In the genomic region with DNA sequence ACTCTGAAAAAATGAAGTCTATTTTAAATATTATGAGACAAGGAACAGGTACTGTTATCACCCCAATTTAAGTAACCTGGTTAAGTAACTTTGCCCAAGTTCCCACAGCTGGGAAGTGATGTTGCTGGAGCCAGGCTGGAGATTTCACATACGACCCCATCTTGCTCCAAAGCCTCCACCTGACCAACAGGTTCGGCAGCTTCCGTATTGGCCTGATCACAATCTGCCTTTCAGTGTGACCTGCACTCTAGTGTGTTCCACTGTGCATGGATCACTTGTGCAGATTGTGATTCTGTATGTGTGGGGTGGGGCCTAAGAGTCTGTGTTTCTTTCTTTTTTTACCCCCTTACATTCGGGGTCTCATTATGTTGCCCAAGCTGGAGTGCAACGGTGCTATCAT, we compare ENCODE assay signal across 18 cellular contexts.
DNase-seq lines count a peak whose midpoint lies in the region; ATAC-seq and TF ChIP-seq lines count a peak whose summit lies in the region.
"Had no signal": no experiment of that assay in that cellular context is flagged by ENCODE, and none has a peak within 500 bp of the region (broad histone marks: within the 10 kb centered on the region; RNA-seq: fewer than 3 reads in every experiment).

No MANE protein-coding gene starts in this region.

- H3K27ac Mint-ChIP-seq in activated CD8-positive, alpha-beta memory T cell treated with anti-CD3 and anti-CD28 coated beads, Interleukin-2, amount 10 ng/mL, durations not matched to agents 7 days and 5 days = peak overlapping the region; percentile 28
- H3K27ac Mint-ChIP-seq in effector memory CD8-positive, alpha-beta T cell = peak overlapping the region; percentile 88 to 91
- H3K27ac Mint-ChIP-seq in stimulated activated memory B cell treated with anti-CD40 and anti-IgM and Interleukin-4, amounts not matched to agents 10 μg/mL and 1 μg/mL and 100 μg/mL, for 72 hours = peak overlapping the region; percentile 7
- H3K27ac Mint-ChIP-seq: dendritic cell treated with granulocyte-macrophage colony-stimulating factor and Interleukin-4, amounts not matched to agents 40 ng/mL and 50 ng/mL, for 4 days had no signal

- no peak for TF ChIP-seq RAD21 in Ishikawa (IDR thresholded peaks at IDR 0.05; ENCODE audit: low read depth)

- H3K9me3 Mint-ChIP-seq in activated CD8-positive, alpha-beta memory T cell treated with anti-CD3 and anti-CD28 coated beads, Interleukin-2, amount 10 ng/mL, durations not matched to agents 7 days and 5 days (ENCODE audit: low read depth) = peaks cover 4% of the 10 kb centered on the region
- H3K9me3 Mint-ChIP-seq in effector memory CD8-positive, alpha-beta T cell = peaks cover 2 to 5% of the 10 kb centered on the region in 2 donors
- peaks cover 6% of the 10 kb centered on the region for H3K9me3 Mint-ChIP-seq in stimulated activated memory B cell treated with anti-CD40 and anti-IgM and Interleukin-4, amounts not matched to agents 10 μg/mL and 1 μg/mL and 100 μg/mL, for 72 hours
- H3K9me3 Mint-ChIP-seq: activated T-cell treated with anti-CD3 and anti-CD28 coated beads, Interleukin-2, amount 50 U/mL, for 4 hours had no signal

- CTCF ChIA-PET in activated CD8-positive, alpha-beta memory T cell treated with anti-CD3 and anti-CD28 coated beads, Interleukin-2, amount 10 ng/mL, durations not matched to agents 7 days and 5 days (lab: Charles Lee) = no interaction called here

- no peak for DNase-seq in activated CD8-positive, alpha-beta memory T cell treated with anti-CD3 and anti-CD28 coated beads, Interleukin-2, amount 10 ng/mL, durations not matched to agents 7 days and 5 days
- DNase-seq in activated CD8-positive, alpha-beta memory T cell treated with anti-CD3 and anti-CD28 coated beads, Interleukin-2, amount 50 U/mL, for 48 hours = no peak
- DNase-seq in effector memory CD8-positive, alpha-beta T cell = no peak
- DNase-seq in GDM1 (lab: John Stamatoyannopoulos, UW) (no peak), globus pallidus (ENCODE audit: low spot score) (no peak)
- DNase-seq: activated T-cell treated with anti-CD3 and anti-CD28 coated beads, Interleukin-2, amount 50 U/mL, for 4 hours; HCEC 1CT; Kasumi-1; kidney glomerular epithelial cell; NCI-H1694 treated with DMSO at 0.1 percent for 48 hours; NCI-H524 treated with DMSO at 0.1 percent for 48 hours; RPMI8226; upper lobe of left lung had no signal

- no peak for ATAC-seq in activated CD8-positive, alpha-beta memory T cell treated with anti-CD3 and anti-CD28 coated beads, Interleukin-2, amount 10 ng/mL, durations not matched to agents 7 days and 5 days
- ATAC-seq in effector memory CD8-positive, alpha-beta T cell (replicated peaks) = no peak
- no peak for ATAC-seq in stimulated activated memory B cell treated with anti-CD40 and anti-IgM and Interleukin-4, amounts not matched to agents 10 μg/mL and 1 μg/mL and 100 μg/mL, for 72 hours
- no peak for ATAC-seq in HG03097 (IDR thresholded peaks at IDR 0.05; ENCODE audit: low FRiP score, unreplicated experiment)
- ATAC-seq: activated CD4-positive, CD25-positive, alpha-beta regulatory T cell treated with anti-CD3 and anti-CD28 coated beads, Interleukin-2, amount 50 U/mL, for 24 hours; activated T-cell treated with anti-CD3 and anti-CD28 coated beads, Interleukin-2, amount 50 U/mL, for 4 hours had no signal

- no peak overlapping the region for H3K4me3 Mint-ChIP-seq in activated CD8-positive, alpha-beta memory T cell treated with anti-CD3 and anti-CD28 coated beads, Interleukin-2, amount 10 ng/mL, durations not matched to agents 7 days and 5 days
- H3K4me3 Mint-ChIP-seq in effector memory CD8-positive, alpha-beta T cell = peak overlapping the region in 1 of 2 donors; percentile 3
- H3K4me3 Mint-ChIP-seq in stimulated activated memory B cell treated with anti-CD40 and anti-IgM and Interleukin-4, amounts not matched to agents 10 μg/mL and 1 μg/mL and 100 μg/mL, for 72 hours = no peak overlapping the region
- H3K4me3 Mint-ChIP-seq: activated T-cell treated with anti-CD3 and anti-CD28 coated beads, Interleukin-2, amount 50 U/mL, for 4 hours; dendritic cell treated with granulocyte-macrophage colony-stimulating factor and Interleukin-4, amounts not matched to agents 40 ng/mL and 50 ng/mL, for 4 days had no signal

- H3K36me3 Mint-ChIP-seq in activated CD8-positive, alpha-beta memory T cell treated with anti-CD3 and anti-CD28 coated beads, Interleukin-2, amount 10 ng/mL, durations not matched to agents 7 days and 5 days = peaks cover 39% of the 10 kb centered on the region
- H3K36me3 Mint-ChIP-seq in effector memory CD8-positive, alpha-beta T cell (ENCODE audit: insufficient read depth) = peaks cover 8% of the 10 kb centered on the region
- H3K36me3 Mint-ChIP-seq in stimulated activated memory B cell treated with anti-CD40 and anti-IgM and Interleukin-4, amounts not matched to agents 10 μg/mL and 1 μg/mL and 100 μg/mL, for 72 hours = peaks cover 7% of the 10 kb centered on the region

- no peaks in the 10 kb centered on the region for H3K27me3 Mint-ChIP-seq in activated CD8-positive, alpha-beta memory T cell treated with anti-CD3 and anti-CD28 coated beads, Interleukin-2, amount 10 ng/mL, durations not matched to agents 7 days and 5 days
- no peaks in the 10 kb centered on the region for H3K27me3 Mint-ChIP-seq in effector memory CD8-positive, alpha-beta T cell
- no peaks in the 10 kb centered on the region for H3K27me3 Mint-ChIP-seq in stimulated activated memory B cell treated with anti-CD40 and anti-IgM and Interleukin-4, amounts not matched to agents 10 μg/mL and 1 μg/mL and 100 μg/mL, for 72 hours

- peaks cover 59% of the 10 kb centered on the region for H3K4me1 Mint-ChIP-seq in activated CD8-positive, alpha-beta memory T cell treated with anti-CD3 and anti-CD28 coated beads, Interleukin-2, amount 10 ng/mL, durations not matched to agents 7 days and 5 days
- H3K4me1 Mint-ChIP-seq in effector memory CD8-positive, alpha-beta T cell (ENCODE audit: low read depth in 2 of 2) = peaks cover 41 to 59% of the 10 kb centered on the region in 2 donors
- H3K4me1 Mint-ChIP-seq in stimulated activated memory B cell treated with anti-CD40 and anti-IgM and Interleukin-4, amounts not matched to agents 10 μg/mL and 1 μg/mL and 100 μg/mL, for 72 hours = peaks cover 45% of the 10 kb centered on the region

- no peak for TF ChIP-seq EP300 in Ishikawa (IDR thresholded peaks at IDR 0.05; ENCODE audit: borderline replicate concordance)

TF ChIP-seq in Ishikawa, 13 proteins besides CTCF, POLR2A, EP300 and RAD21:
- no peak for TF ChIP-seq TCF12 (IDR thresholded peaks at IDR 0.05; ENCODE audit: low read depth)
- TF ChIP-seq, protein P1, sequence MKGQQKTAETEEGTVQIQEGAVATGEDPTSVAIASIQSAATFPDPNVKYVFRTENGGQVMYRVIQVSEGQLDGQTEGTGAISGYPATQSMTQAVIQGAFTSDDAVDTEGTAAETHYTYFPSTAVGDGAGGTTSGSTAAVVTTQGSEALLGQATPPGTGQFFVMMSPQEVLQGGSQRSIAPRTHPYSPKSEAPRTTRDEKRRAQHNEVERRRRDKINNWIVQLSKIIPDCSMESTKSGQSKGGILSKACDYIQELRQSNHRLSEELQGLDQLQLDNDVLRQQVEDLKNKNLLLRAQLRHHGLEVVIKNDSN (IDR thresholded peaks at IDR 0.05) = 0 out of 2 replicates have a peak, but pooled peaks have one; percentile 16

Comparison
In these comparisons a context has a peak if more than half of its experiments do, and no peak if none do; other contexts are left out.
1. H3K27ac Mint-ChIP-seq: peak in every context shown above with its lines; median percentile 90 in effector memory CD8-positive, alpha-beta T cell; 28 in activated CD8-positive, alpha-beta memory T cell treated with anti-CD3 and anti-CD28 coated beads, Interleukin-2, amount 10 ng/mL, durations not matched to agents 7 days and 5 days; 7 in stimulated activated memory B cell treated with anti-CD40 and anti-IgM and Interleukin-4, amounts not matched to agents 10 μg/mL and 1 μg/mL and 100 μg/mL, for 72 hours.